ENCODE assay signal across 7 cellular contexts in the genomic region with DNA sequence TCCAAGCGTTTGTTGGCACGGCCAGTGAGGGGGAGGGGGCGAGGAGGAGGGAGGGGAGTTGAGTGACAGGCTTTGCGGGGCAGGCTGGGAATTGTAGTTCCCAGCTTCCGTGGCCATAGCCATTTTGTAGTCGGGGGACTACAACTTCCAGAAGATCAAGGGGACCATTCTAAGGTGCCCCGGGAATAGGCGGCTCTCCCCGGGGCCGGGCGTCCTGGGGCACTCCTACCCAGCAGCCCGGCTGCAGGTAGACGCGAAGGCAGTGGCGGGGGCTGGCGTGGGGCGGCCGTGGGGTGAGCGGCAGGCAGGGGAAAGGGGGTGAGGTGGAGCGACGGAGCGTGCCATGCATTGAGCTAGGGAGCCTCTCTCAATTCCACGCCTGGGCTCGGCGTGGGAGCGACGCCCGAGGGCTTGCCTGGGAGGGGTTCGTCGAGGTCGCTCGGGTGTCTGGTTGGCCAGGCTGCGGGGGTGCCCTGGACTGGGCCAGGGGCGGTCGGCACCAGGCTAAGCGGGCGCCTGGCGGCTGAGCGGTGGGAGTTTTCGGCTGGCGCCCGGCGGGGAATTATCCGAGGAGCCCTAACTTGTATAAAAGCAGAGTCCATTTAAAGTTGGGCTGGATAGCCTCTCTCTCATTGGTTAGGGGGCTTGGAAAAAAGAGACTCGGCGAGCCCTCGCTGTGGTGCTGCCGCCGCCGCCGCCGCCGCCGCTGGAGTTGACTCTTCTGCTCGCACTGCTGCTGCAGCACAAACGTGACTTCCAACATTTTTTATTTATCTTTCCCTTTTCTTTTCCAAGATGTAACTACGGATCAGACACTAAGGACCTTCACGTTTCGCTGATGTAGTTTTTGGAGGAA. TPM values are rescaled to one million over a fixed set of nuclear protein-coding genes. Genes with fewer than 3 reads are reported as not detected.
DNase-seq lines count a peak whose midpoint lies in the region; ATAC-seq and TF ChIP-seq lines count a peak whose summit lies in the region.

Gene JARID2 (plus strand): TSS at position 709 of the 856 bp plus-strand sequence. CDS start 471 bp downstream, outside the sequence.

- no peaks in the 10 kb centered on the region for H3K9me2 ChIP-seq in hepatocyte (replicated peaks; ENCODE audit: insufficient read depth)

- H3K4me2 ChIP-seq in hepatocyte, result peak within 1 kb of the TSS; percentile 89

- H3K9me3 ChIP-seq in hepatocyte (ENCODE audit: low read depth), result no peaks in the 10 kb centered on the region

- peaks cover 9% of the 10 kb centered on the region for H3K4me1 ChIP-seq in hepatocyte (ENCODE audit: insufficient read depth)

- H3K27me3 ChIP-seq in hepatocyte, result no peaks in the 10 kb centered on the region

- peak within 1 kb of the TSS; percentile 84 for H2AFZ ChIP-seq in hepatocyte

- no peaks in the 10 kb centered on the region for H3K36me3 ChIP-seq in hepatocyte (replicated peaks; ENCODE audit: insufficient read depth, low read depth)

- H3K4me3 ChIP-seq in hepatocyte, result peak within 1 kb of the TSS; percentile 88

- ATAC-seq in GM18517 (IDR thresholded peaks at IDR 0.05; ENCODE audit: unreplicated experiment) (peak; percentile 61), HG03039 (IDR thresholded peaks at IDR 0.05; ENCODE audit: unreplicated experiment) (peak; percentile 44)

- H4K20me1 ChIP-seq in hepatocyte (ENCODE audit: insufficient read depth, poor library complexity, severe bottlenecking), result peaks cover 11% of the 10 kb centered on the region

- DNase-seq in NCI-H2081 treated with DMSO at 0.1 percent for 48 hours (lab: John Stamatoyannopoulos, UW), result peak; percentile 84
- DNase-seq in T1000 (lab: John Stamatoyannopoulos, UW), result peak; percentile 93
- peak; percentile 99 for DNase-seq in astrocyte of the hippocampus (ENCODE audit: low read depth, low spot score)
- peak; percentile 97 for DNase-seq in hepatocyte (ENCODE audit: low spot score)
- DNase-seq in retina, result peak; percentile 98

- 1% methylated on average over 36 of the region's 59 CpGs for WGBS in hepatocyte (ENCODE audit: low lambda C conversion rate, missing lambda C conversion rate)

- H3K79me2 ChIP-seq in hepatocyte, result peaks cover 31% of the 10 kb centered on the region

- TF ChIP-seq CTCF in hepatocyte (IDR thresholded peaks at IDR 0.05; ENCODE audit: poor library complexity), result no peak

- H3K27ac ChIP-seq in hepatocyte, result peak within 1 kb of the TSS; percentile 88

RNA-seq across cellular contexts. Expression of gene JARID2, which starts in this region (rescaled TPM):
- 7.7 and 11.6 TPM in 2 replicates for total RNA-seq in hepatocyte
- polyA plus RNA-seq in hepatocyte, result 4.6 and 6.8 TPM in 2 replicates

Comparison
In these comparisons a context has a peak if more than half of its experiments do, and no peak if none do; other contexts are left out.
1. Peak in every context shown above with its lines: DNase-seq, ATAC-seq, H3K4me3 ChIP-seq and H3K27ac ChIP-seq.